Comparison of ENCODE assay signal across 13 cellular contexts in the genomic region with DNA sequence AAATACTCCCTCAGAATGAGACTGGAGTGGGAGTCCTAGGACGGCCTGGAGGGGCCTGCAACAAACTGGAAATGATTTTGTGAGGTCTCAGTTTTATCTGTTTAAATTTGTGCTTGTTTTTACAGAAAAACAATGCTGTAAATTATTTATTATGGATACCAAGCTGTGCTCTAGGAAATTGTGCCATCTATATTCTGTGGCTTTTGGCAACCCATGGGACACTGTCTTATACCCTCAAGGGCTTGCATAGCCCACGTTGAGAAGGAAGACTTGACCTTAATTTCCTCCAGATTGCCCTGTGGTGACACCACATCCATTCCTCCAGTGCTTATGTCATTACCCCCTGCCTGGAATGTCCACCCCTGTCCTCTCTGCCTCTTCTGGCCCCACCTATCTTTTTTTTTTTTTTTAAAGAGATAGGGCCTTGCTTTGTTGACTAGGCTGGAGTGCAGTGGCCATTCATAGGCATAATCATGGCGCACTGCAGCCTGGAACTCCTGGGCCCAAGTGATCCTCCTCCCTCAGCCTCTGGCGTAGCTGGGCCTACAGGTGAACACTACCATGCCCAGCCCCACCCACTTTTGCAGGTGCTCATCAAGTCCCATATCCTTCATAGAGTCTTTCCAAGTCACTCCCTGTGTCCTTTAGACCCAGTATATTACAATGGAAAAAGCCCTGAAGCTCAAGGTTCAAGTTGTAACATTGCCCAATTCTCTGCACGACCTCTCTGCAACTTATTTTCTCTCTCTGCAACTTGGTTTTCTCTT.
DNase-seq lines count a peak whose midpoint lies in the region; ATAC-seq and TF ChIP-seq lines count a peak whose summit lies in the region.
"Had no signal": no experiment of that assay in that cellular context is flagged by ENCODE, and none has a peak within 500 bp of the region (broad histone marks: within the 10 kb centered on the region; RNA-seq: fewer than 3 reads in every experiment).

No MANE protein-coding gene starts in this region.

- H3K36me3 ChIP-seq in PC-3 (ENCODE audit: low read depth, low read length) (no peaks in the 10 kb centered on the region), fibroblast of lung (ENCODE audit: control insufficient read depth, insufficient read depth, low read length) (no peaks in the 10 kb centered on the region)
- H3K36me3 ChIP-seq: spleen had no signal

- H3K9me3 ChIP-seq in PC-3 (ENCODE audit: low read length) (no peaks in the 10 kb centered on the region), fibroblast of lung (ENCODE audit: control insufficient read depth, insufficient read depth, low read depth, low read length) (no peaks in the 10 kb centered on the region)
- H3K9me3 ChIP-seq: spleen had no signal

- TF ChIP-seq CTCF in PC-3 (conservative IDR thresholded peaks at IDR 0.05; ENCODE audit: low read depth, low read length) (no peak), fibroblast of lung (conservative IDR thresholded peaks at IDR 0.05 in 1 of 2, IDR thresholded peaks at IDR 0.05 in 1 of 2; ENCODE audit: low read depth in 1 of 2, low read length in 2 of 2) (no peak), nephron progenitor cell (IDR thresholded peaks at IDR 0.05) (no peak)
- TF ChIP-seq CTCF in activated CD8-positive, alpha-beta T cell treated with anti-CD3 and anti-CD28 coated beads for 36 hours (IDR thresholded peaks at IDR 0.05) = no peak

- no peaks in the 10 kb centered on the region for H3F3A ChIP-seq in PC-3 (ENCODE audit: low read length, unreplicated experiment)

- H3K9me3 Mint-ChIP-seq in nephron progenitor cell = peaks cover 40% of the 10 kb centered on the region
- no peaks in the 10 kb centered on the region for H3K9me3 Mint-ChIP-seq in activated CD8-positive, alpha-beta T cell treated with anti-CD3 and anti-CD28 coated beads for 36 hours
- H3K9me3 Mint-ChIP-seq: stimulated activated memory B cell treated with anti-CD40 and anti-IgM and Interleukin-4, amounts not matched to agents 10 μg/mL and 1 μg/mL and 100 μg/mL, for 72 hours had no signal

- POLR2A ChIA-PET in PC-3 (lab: Charles Lee; ENCODE audit: unreplicated experiment) = no interaction called here
- POLR2A ChIA-PET in activated CD8-positive, alpha-beta T cell treated with anti-CD3 and anti-CD28 coated beads for 36 hours (lab: Charles Lee) = no interaction called here

- peak overlapping the region; percentile 93 for H3K27ac Mint-ChIP-seq in nephron progenitor cell
- no peak overlapping the region for H3K27ac Mint-ChIP-seq in activated CD8-positive, alpha-beta T cell treated with anti-CD3 and anti-CD28 coated beads for 36 hours
- H3K27ac Mint-ChIP-seq: stimulated activated memory B cell treated with anti-CD40 and anti-IgM and Interleukin-4, amounts not matched to agents 10 μg/mL and 1 μg/mL and 100 μg/mL, for 72 hours had no signal

- H3K27ac ChIP-seq in PC-3 (ENCODE audit: low read length) (no peak overlapping the region), fibroblast of lung (ENCODE audit: insufficient read depth, low read length) (peak overlapping the region; percentile 77)

- H3K4me1 Mint-ChIP-seq in nephron progenitor cell = peaks cover 60% of the 10 kb centered on the region
- H3K4me1 Mint-ChIP-seq in activated CD8-positive, alpha-beta T cell treated with anti-CD3 and anti-CD28 coated beads for 36 hours (ENCODE audit: low read depth) = peaks cover under 1% of the 10 kb centered on the region
- H3K4me1 Mint-ChIP-seq: stimulated activated memory B cell treated with anti-CD40 and anti-IgM and Interleukin-4, amounts not matched to agents 10 μg/mL and 1 μg/mL and 100 μg/mL, for 72 hours had no signal

- no TSS peak for BruUV-seq in PC-3 (replicated peaks; lab: Mats Ljungman, UMichigan)

- no peaks in the 10 kb centered on the region for H3K9me2 ChIP-seq in PC-3 (replicated peaks; ENCODE audit: low read length)

- no peak overlapping the region for H3K9ac ChIP-seq in PC-3 (ENCODE audit: low read length)
- H3K9ac ChIP-seq in fibroblast of lung (ENCODE audit: insufficient read depth, low read length) = no peak overlapping the region

- ATAC-seq in PC-3 (peak; percentile 51), GM18505 (IDR thresholded peaks at IDR 0.05; ENCODE audit: unreplicated experiment) (no peak)
- no peak for ATAC-seq in activated CD8-positive, alpha-beta T cell treated with anti-CD3 and anti-CD28 coated beads for 36 hours
- ATAC-seq: stimulated activated memory B cell treated with anti-CD40 and anti-IgM and Interleukin-4, amounts not matched to agents 10 μg/mL and 1 μg/mL and 100 μg/mL, for 72 hours had no signal

- no peaks in the 10 kb centered on the region for H3K27me3 ChIP-seq in PC-3 (ENCODE audit: low read length)
- no peaks in the 10 kb centered on the region for H3K27me3 ChIP-seq in fibroblast of lung (ENCODE audit: control insufficient read depth, insufficient read depth, low read length)
- H3K27me3 ChIP-seq: spleen had no signal

- intact Hi-C loops in PC-3 (cut with micrococcal nuclease) = no loop called here
- intact Hi-C loops in activated CD8-positive, alpha-beta T cell treated with anti-CD3 and anti-CD28 coated beads for 36 hours (cut with micrococcal nuclease) = no loop called here

- H3K4me1 ChIP-seq in PC-3 (ENCODE audit: insufficient read depth, low read length) = peaks cover 21% of the 10 kb centered on the region
- peaks cover 3% of the 10 kb centered on the region for H3K4me1 ChIP-seq in fibroblast of lung (ENCODE audit: control insufficient read depth, extremely low read depth, insufficient read depth, low read length)

- H3K27me3 Mint-ChIP-seq in nephron progenitor cell (ENCODE audit: low read depth, poor library complexity) = peaks cover 5% of the 10 kb centered on the region
- H3K27me3 Mint-ChIP-seq in activated CD8-positive, alpha-beta T cell treated with anti-CD3 and anti-CD28 coated beads for 36 hours = no peaks in the 10 kb centered on the region
- H3K27me3 Mint-ChIP-seq: stimulated activated memory B cell treated with anti-CD40 and anti-IgM and Interleukin-4, amounts not matched to agents 10 μg/mL and 1 μg/mL and 100 μg/mL, for 72 hours had no signal

- H3K4me3 ChIP-seq in PC-3 (ENCODE audit: low read length) (no peak overlapping the region), fibroblast of lung (replicated peaks in 1 of 4; ENCODE audit: control extremely low read depth in 1 of 4, insufficient read depth in 1 of 4, low read depth in 3 of 4, low read length in 4 of 4) (no peak overlapping the region)
- H3K4me3 ChIP-seq: lung, spleen had no signal

- peak; percentile 92 for DNase-seq in EL
- peak; percentile 56 for DNase-seq in PC-3
- DNase-seq in fibroblast of lung (ENCODE audit: low read depth in 2 of 2) = peak; percentile 63 to 71
- DNase-seq in nephron progenitor cell = no peak
- DNase-seq in NCI-H1694 treated with DMSO at 0.1 percent for 48 hours (lab: John Stamatoyannopoulos, UW) = no peak
- no peak for DNase-seq in inferior parietal cortex (ENCODE audit: extremely low spot score)
- no peak for DNase-seq in activated CD8-positive, alpha-beta T cell treated with anti-CD3 and anti-CD28 coated beads for 36 hours
- DNase-seq: activated CD8-positive, alpha-beta memory T cell treated with anti-CD3 and anti-CD28 coated beads for 24 hours; NCI-H2029 treated with DMSO at 0.1 percent for 48 hours; spleen had no signal

- H4K20me1 ChIP-seq in PC-3 (ENCODE audit: low read length) (no peaks in the 10 kb centered on the region), fibroblast of lung (ENCODE audit: control insufficient read depth, extremely low read depth, insufficient read depth, low read length) (no peaks in the 10 kb centered on the region)

- CTCF ChIA-PET in PC-3 (lab: Charles Lee) = no interaction called here
- CTCF ChIA-PET in activated CD8-positive, alpha-beta T cell treated with anti-CD3 and anti-CD28 coated beads for 36 hours (lab: Charles Lee) = no interaction called here

- H3K79me2 ChIP-seq in PC-3 (ENCODE audit: low read length) (no peaks in the 10 kb centered on the region), fibroblast of lung (ENCODE audit: control insufficient read depth, insufficient read depth, low read length) (no peaks in the 10 kb centered on the region)

- H2AFZ ChIP-seq in PC-3 (ENCODE audit: low read length) = no peak overlapping the region
- H2AFZ ChIP-seq in fibroblast of lung (ENCODE audit: low read length) = no peak overlapping the region

- no peak overlapping the region for H3K4me3 Mint-ChIP-seq in nephron progenitor cell
- no peak overlapping the region for H3K4me3 Mint-ChIP-seq in activated CD8-positive, alpha-beta T cell treated with anti-CD3 and anti-CD28 coated beads for 36 hours
- H3K4me3 Mint-ChIP-seq: stimulated activated memory B cell treated with anti-CD40 and anti-IgM and Interleukin-4, amounts not matched to agents 10 μg/mL and 1 μg/mL and 100 μg/mL, for 72 hours had no signal

- H3K4me2 ChIP-seq in PC-3 (ENCODE audit: low read length) = peak overlapping the region; percentile 10; the same call in 1 of the 2 replicates
- peak overlapping the region; percentile 25 for H3K4me2 ChIP-seq in fibroblast of lung (ENCODE audit: extremely low read depth, insufficient read depth, low read length)

- no peak for TF ChIP-seq POLR2A in GM18505 (IDR thresholded peaks at IDR 0.05; ENCODE audit: borderline replicate concordance, extremely low read depth, insufficient read depth, insufficient read length)

- H3K36me3 Mint-ChIP-seq in nephron progenitor cell (ENCODE audit: low read depth) = no peaks in the 10 kb centered on the region
- H3K36me3 Mint-ChIP-seq in activated CD8-positive, alpha-beta T cell treated with anti-CD3 and anti-CD28 coated beads for 36 hours (ENCODE audit: low read depth) = no peaks in the 10 kb centered on the region
- H3K36me3 Mint-ChIP-seq: stimulated activated memory B cell treated with anti-CD40 and anti-IgM and Interleukin-4, amounts not matched to agents 10 μg/mL and 1 μg/mL and 100 μg/mL, for 72 hours had no signal

Comparison
In these comparisons a context has a peak if more than half of its experiments do, and no peak if none do; other contexts are left out.
1. DNase-seq: peak in EL (single experiment), PC-3 (single experiment) and fibroblast of lung (2 of 2); none in nephron progenitor cell (single experiment), NCI-H1694 treated with DMSO at 0.1 percent for 48 hours (single experiment), inferior parietal cortex (single experiment) and activated CD8-positive, alpha-beta T cell treated with anti-CD3 and anti-CD28 coated beads for 36 hours (single experiment).